8 cellular contexts compared by ENCODE assay signal in the genomic region with DNA sequence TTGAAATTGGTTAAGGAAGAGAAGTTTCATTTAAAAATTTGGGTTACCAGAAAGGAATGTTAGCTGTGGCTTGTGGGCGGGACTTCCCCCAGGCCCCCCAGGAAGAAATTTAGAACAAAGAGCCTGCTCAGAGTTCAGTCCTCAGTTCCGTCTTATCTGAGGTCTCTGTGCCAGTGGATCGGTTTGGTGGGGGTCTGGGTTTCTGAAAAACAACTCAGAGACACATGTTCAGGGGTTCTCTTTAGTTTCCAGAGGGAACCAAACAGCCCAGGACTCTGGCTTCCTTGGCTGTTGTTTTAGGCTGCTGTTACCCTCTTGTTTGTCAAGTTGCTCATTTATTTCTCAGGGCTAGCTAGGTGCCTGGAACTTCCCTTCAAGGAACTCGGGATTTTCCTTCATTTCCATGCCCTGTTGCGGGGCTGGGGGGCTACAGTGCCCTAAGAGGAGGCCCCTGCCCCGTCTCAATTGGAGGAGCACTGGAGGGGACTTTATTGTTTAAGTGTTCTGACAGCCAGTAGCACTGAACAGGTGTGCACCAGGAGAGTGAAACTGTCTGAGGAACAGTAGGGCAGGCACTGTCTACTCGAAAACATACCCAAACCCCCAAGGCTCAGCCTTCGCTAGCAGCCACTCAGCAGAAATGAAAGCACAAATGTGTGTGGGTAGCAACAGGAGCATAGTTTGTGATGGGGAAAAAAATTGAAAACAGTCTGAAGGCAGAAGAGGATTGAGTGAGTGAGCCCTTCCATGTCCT. TPM values are rescaled to one million over a fixed set of nuclear protein-coding genes. Genes with fewer than 3 reads are reported as not detected.
A peak's percentile ranks its signal among the peaks of the same experiment; 100 is the strongest.
DNase-seq lines count a peak whose midpoint lies in the region; ATAC-seq and TF ChIP-seq lines count a peak whose summit lies in the region.
"Had no signal": no experiment of that assay in that cellular context is flagged by ENCODE, and none has a peak within 500 bp of the region (broad histone marks: within the 10 kb centered on the region; RNA-seq: fewer than 3 reads in every experiment).

No MANE protein-coding gene starts in this region.

- no peak overlapping the region for H3K9ac ChIP-seq in mucosa of rectum (ENCODE audit: low read depth in 1 of 2, low read length in 2 of 2)

- peak overlapping the region; percentile 9 to 50 for H3K27ac ChIP-seq in mucosa of rectum (ENCODE audit: low read depth in 2 of 2, low read length in 2 of 2)

- peak; percentile 96 for ATAC-seq in GM18868 (IDR thresholded peaks at IDR 0.05; ENCODE audit: unreplicated experiment)
- peak; percentile 98 for ATAC-seq in GM21576 (IDR thresholded peaks at IDR 0.05; ENCODE audit: unreplicated experiment)
- ATAC-seq in HG03354 (IDR thresholded peaks at IDR 0.05; ENCODE audit: poor library complexity, severe bottlenecking, unreplicated experiment) = peak; percentile 96
- no peak for ATAC-seq in left ventricle myocardium superior
- no peak for ATAC-seq in SK-N-SH treated with all-trans-retinoic acid at 6 μM for 48 hours

- peaks cover 0 to 3% of the 10 kb centered on the region in 2 donors for H3K36me3 ChIP-seq in mucosa of rectum (ENCODE audit: control insufficient read depth in 2 of 2, insufficient read depth in 2 of 2, low read length in 2 of 2)

- intact Hi-C loops in left ventricle myocardium superior (cut with micrococcal nuclease) = no loop called here

- no peaks in the 10 kb centered on the region for H3K27me3 ChIP-seq in mucosa of rectum (ENCODE audit: control insufficient read depth in 2 of 2, insufficient read depth in 2 of 2, low read length in 2 of 2)

- H3K4me1 ChIP-seq in mucosa of rectum (ENCODE audit: control insufficient read depth in 2 of 2, insufficient read depth in 2 of 2, low read length in 2 of 2) = peaks cover 0 to 2% of the 10 kb centered on the region in 2 donors

- DNase-seq in left ventricle myocardium superior = no peak
- no peak for DNase-seq in KBM-7
- DNase-seq: stimulated activated CD4-positive, alpha-beta T cell treated with anti-CD3 and anti-CD28 coated beads, Interleukin-15, amount 100 ng/mL, for 24 hours had no signal

- no peaks in the 10 kb centered on the region for H3K9me3 ChIP-seq in mucosa of rectum (ENCODE audit: control insufficient read depth in 2 of 2, low read length in 2 of 2)

- in situ Hi-C loops in KBM-7 (cut with MboI; ENCODE audit: low pct_unique_long_range_greater_than_20kb, low sequenced_read_pairs) = loop anchor here (25.0 kb wide), 1 partner anchor 172 kb away; no protein-coding TSS in a partner anchor

- no peak overlapping the region for H3K4me3 ChIP-seq in mucosa of rectum (ENCODE audit: low read length in 2 of 2)

TF ChIP-seq in SK-N-SH treated with all-trans-retinoic acid at 6 μM for 48 hours, 23 proteins besides CTCF, POLR2A, EP300 and RAD21:
- no peak for TF ChIP-seq PPARA (CRISPR knock-in tag; IDR thresholded peaks at IDR 0.05; ENCODE audit: borderline replicate concordance)

RNA-seq across cellular contexts. Expression of a gene that starts 59.9 kb away (rescaled TPM):
- 4.5 TPM for total RNA-seq in left ventricle myocardium superior

Comparison
In these comparisons a context has a peak if more than half of its experiments do, and no peak if none do; other contexts are left out.
1. ATAC-seq: peak in GM18868 (single experiment), GM21576 (single experiment) and HG03354 (single experiment); none in left ventricle myocardium superior (single experiment) and SK-N-SH treated with all-trans-retinoic acid at 6 μM for 48 hours (single experiment).